34 cellular contexts compared by ENCODE assay signal in the genomic region with DNA sequence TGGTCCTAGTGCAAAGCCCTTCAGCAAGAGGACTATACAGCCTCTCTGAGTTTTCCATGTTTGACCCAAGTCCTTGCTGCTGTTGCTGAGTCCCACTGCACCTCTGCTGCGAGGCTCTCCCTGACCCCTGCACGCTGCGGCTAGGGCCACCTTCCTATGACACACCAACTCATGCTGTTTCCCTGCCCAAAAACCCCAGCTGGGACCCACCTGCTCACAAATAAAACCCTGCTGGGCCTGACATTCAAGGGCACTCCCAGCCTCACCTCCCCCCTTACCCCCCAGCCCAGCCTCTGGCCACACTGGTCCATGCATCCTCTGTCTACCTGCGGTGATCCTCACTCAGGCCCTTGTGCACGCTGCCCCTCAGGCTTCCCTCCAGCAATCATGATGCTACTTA. TPM values are rescaled to one million over a fixed set of nuclear protein-coding genes. Genes with fewer than 3 reads are reported as not detected.
"Had no signal": no experiment of that assay in that cellular context is flagged by ENCODE, and none has a peak within 500 bp of the region (broad histone marks: within the 10 kb centered on the region; RNA-seq: fewer than 3 reads in every experiment).

No MANE protein-coding gene starts in this region.

- H3K27ac ChIP-seq: epithelial cell of prostate, esophagus squamous epithelium, heart right ventricle, ovary, right lobe of liver, thyroid gland had no signal

- DNase-seq: activated CD4-positive, alpha-beta memory T cell treated with anti-CD3 and anti-CD28 coated beads for 36 hours; activated CD4-positive, alpha-beta T cell treated with anti-CD3 and anti-CD28 coated beads, Interleukin-2, amount 10 ng/mL, durations not matched to agents 24 days and 14 days; activated CD4-positive, CD25-positive, alpha-beta regulatory T cell treated with anti-CD3 and anti-CD28 coated beads, Interleukin-2, amount 50 U/mL, for 72 hours; activated CD8-positive, alpha-beta memory T cell treated with anti-CD3 and anti-CD28 coated beads, Interleukin-2, amount 50 U/mL, for 4 hours; activated gamma-delta T cell; activated naive CD4-positive, alpha-beta T cell treated with anti-CD3 and anti-CD28 coated beads, Interleukin-2, amount 50 U/mL, for 16 hours; activated T-cell treated with anti-CD3 and anti-CD28 coated beads, Interleukin-2, amount 50 U/mL, for 1 hour; amniotic stem cell; esophagus squamous epithelium; foreskin melanocyte; heart right ventricle; left ventricle myocardium superior; naive B cell; right lobe of liver; stimulated activated CD4-positive, alpha-beta T cell treated with anti-CD3 and anti-CD28 coated beads, Interleukin-12 subunit alpha, Interleukin-12 subunit beta, amount 100 ng/mL, for 4 hours; stimulated activated CD4-positive, alpha-beta T cell treated with anti-CD3 and anti-CD28 coated beads, Interleukin-4, amount 100 ng/mL, for 24 hours; T-helper 17 cell; T1000; thyroid gland had no signal

- H3K27ac Mint-ChIP-seq: activated CD4-positive, alpha-beta memory T cell treated with anti-CD3 and anti-CD28 coated beads for 36 hours; activated CD4-positive, alpha-beta T cell treated with anti-CD3 and anti-CD28 coated beads, Interleukin-2, amount 10 ng/mL, durations not matched to agents 24 days and 14 days; activated T-helper 1 cell treated with anti-CD3 and anti-CD28 coated beads, Interleukin-12 subunit alpha, Interleukin-12 subunit beta, Interleukin-2, Interleukin-4 antibody, amounts not matched to agents 30 ng/mL and 10 ng/mL and 1 ng/mL, durations not matched to agents 14 hours and 24 hours and 36 hours; progenitor cell of endocrine pancreas; stimulated activated naive CD8-positive, alpha-beta T cell treated with anti-CD3 and anti-CD28 coated beads, Interleukin-15, Interleukin-2, amounts not matched to agents 100 ng/mL and 50 ng/mL, for 24 hours; T-helper 17 cell had no signal

- ATAC-seq: heart right ventricle; left ventricle myocardium superior; right lobe of liver; SK-N-SH treated with all-trans-retinoic acid at 6 μM for 48 hours; stimulated activated effector memory CD8-positive, alpha-beta T cell treated with anti-CD3 and anti-CD28 coated beads, Interleukin-12 subunit alpha, Interleukin-12 subunit beta, amount 100 ng/mL, for 72 hours; T-helper 17 cell had no signal

- H3K27me3 Mint-ChIP-seq: activated CD4-positive, alpha-beta memory T cell treated with anti-CD3 and anti-CD28 coated beads for 36 hours; activated CD4-positive, alpha-beta T cell treated with anti-CD3 and anti-CD28 coated beads, Interleukin-2, amount 10 ng/mL, durations not matched to agents 24 days and 14 days; naive B cell; progenitor cell of endocrine pancreas; stimulated activated naive CD8-positive, alpha-beta T cell treated with anti-CD3 and anti-CD28 coated beads, Interleukin-15, Interleukin-2, amounts not matched to agents 100 ng/mL and 50 ng/mL, for 24 hours; T-helper 17 cell had no signal

- H3K4me3 Mint-ChIP-seq: activated CD4-positive, alpha-beta memory T cell treated with anti-CD3 and anti-CD28 coated beads for 36 hours; activated CD4-positive, alpha-beta T cell treated with anti-CD3 and anti-CD28 coated beads, Interleukin-2, amount 10 ng/mL, durations not matched to agents 24 days and 14 days; activated T-helper 1 cell treated with anti-CD3 and anti-CD28 coated beads, Interleukin-12 subunit alpha, Interleukin-12 subunit beta, Interleukin-2, Interleukin-4 antibody, amounts not matched to agents 30 ng/mL and 10 ng/mL and 1 ng/mL, durations not matched to agents 14 hours and 24 hours and 36 hours; stimulated activated effector memory CD8-positive, alpha-beta T cell treated with anti-CD3 and anti-CD28 coated beads, Interleukin-12 subunit alpha, Interleukin-12 subunit beta, amount 100 ng/mL, for 72 hours; stimulated activated naive CD8-positive, alpha-beta T cell treated with anti-CD3 and anti-CD28 coated beads, Interleukin-15, Interleukin-2, amounts not matched to agents 100 ng/mL and 50 ng/mL, for 24 hours; T-helper 17 cell had no signal

- H3K9me3 Mint-ChIP-seq: activated CD4-positive, alpha-beta memory T cell treated with anti-CD3 and anti-CD28 coated beads for 36 hours; activated CD4-positive, alpha-beta T cell treated with anti-CD3 and anti-CD28 coated beads, Interleukin-2, amount 10 ng/mL, durations not matched to agents 24 days and 14 days; activated T-helper 1 cell treated with anti-CD3 and anti-CD28 coated beads, Interleukin-12 subunit alpha, Interleukin-12 subunit beta, Interleukin-2, Interleukin-4 antibody, amounts not matched to agents 30 ng/mL and 10 ng/mL and 1 ng/mL, durations not matched to agents 14 hours and 24 hours and 36 hours; naive B cell; stimulated activated effector memory CD8-positive, alpha-beta T cell treated with anti-CD3 and anti-CD28 coated beads, Interleukin-12 subunit alpha, Interleukin-12 subunit beta, amount 100 ng/mL, for 72 hours; stimulated activated naive CD8-positive, alpha-beta T cell treated with anti-CD3 and anti-CD28 coated beads, Interleukin-15, Interleukin-2, amounts not matched to agents 100 ng/mL and 50 ng/mL, for 24 hours had no signal

- H3K4me1 ChIP-seq: right lobe of liver, thyroid gland had no signal

- H3K4me1 Mint-ChIP-seq: activated CD4-positive, alpha-beta T cell treated with anti-CD3 and anti-CD28 coated beads, Interleukin-2, amount 10 ng/mL, durations not matched to agents 24 days and 14 days; stimulated activated effector memory CD8-positive, alpha-beta T cell treated with anti-CD3 and anti-CD28 coated beads, Interleukin-12 subunit alpha, Interleukin-12 subunit beta, amount 100 ng/mL, for 72 hours had no signal

- H3K27me3 ChIP-seq: heart right ventricle, ovary, right lobe of liver, thyroid gland had no signal

- H3K36me3 ChIP-seq: ovary had no signal

- H3K4me3 ChIP-seq: coronary artery, esophagus squamous epithelium, heart right ventricle, ovary, right lobe of liver, thyroid gland had no signal

- H3K9me3 ChIP-seq: esophagus squamous epithelium, heart right ventricle, ovary, right lobe of liver, thyroid gland had no signal

RNA-seq across cellular contexts. Expression of gene ASCL5, which starts 12.3 kb away (rescaled TPM):
- total RNA-seq: activated CD4-positive, alpha-beta memory T cell treated with anti-CD3 and anti-CD28 coated beads for 36 hours; activated CD4-positive, alpha-beta T cell treated with anti-CD3 and anti-CD28 coated beads, Interleukin-2, amount 10 ng/mL, durations not matched to agents 24 days and 14 days; activated CD8-positive, alpha-beta memory T cell treated with anti-CD3 and anti-CD28 coated beads for 36 hours; activated T-helper 1 cell treated with anti-CD3 and anti-CD28 coated beads, Interleukin-12 subunit alpha, Interleukin-12 subunit beta, Interleukin-2, Interleukin-4 antibody, amounts not matched to agents 30 ng/mL and 10 ng/mL and 1 ng/mL, durations not matched to agents 14 hours and 24 hours and 36 hours; esophagus squamous epithelium; glomerular endothelial cell; heart right ventricle; left ventricle myocardium superior; lung microvascular endothelial cell; ovary; renal cortical epithelial cell; right lobe of liver; skeletal muscle tissue; thyroid gland; ureter had no signal

RNA-seq across cellular contexts. Expression of gene CACNA1S, which starts 27.1 kb away (rescaled TPM):
- total RNA-seq: activated CD4-positive, alpha-beta memory T cell treated with anti-CD3 and anti-CD28 coated beads for 36 hours; activated CD4-positive, alpha-beta T cell treated with anti-CD3 and anti-CD28 coated beads, Interleukin-2, amount 10 ng/mL, durations not matched to agents 24 days and 14 days; activated CD8-positive, alpha-beta memory T cell treated with anti-CD3 and anti-CD28 coated beads for 36 hours; activated T-helper 1 cell treated with anti-CD3 and anti-CD28 coated beads, Interleukin-12 subunit alpha, Interleukin-12 subunit beta, Interleukin-2, Interleukin-4 antibody, amounts not matched to agents 30 ng/mL and 10 ng/mL and 1 ng/mL, durations not matched to agents 14 hours and 24 hours and 36 hours; bronchial epithelial cell; esophagus squamous epithelium; glomerular endothelial cell; left ventricle myocardium superior; lung microvascular endothelial cell; renal cortical epithelial cell; T-helper 17 cell; thyroid gland; ureter had no signal

RNA-seq across cellular contexts. Expression of gene IGFN1, which starts 51.3 kb away (rescaled TPM):
- total RNA-seq: activated CD4-positive, alpha-beta memory T cell treated with anti-CD3 and anti-CD28 coated beads for 36 hours; activated CD4-positive, alpha-beta T cell treated with anti-CD3 and anti-CD28 coated beads, Interleukin-2, amount 10 ng/mL, durations not matched to agents 24 days and 14 days; activated CD8-positive, alpha-beta memory T cell treated with anti-CD3 and anti-CD28 coated beads for 36 hours; activated T-helper 1 cell treated with anti-CD3 and anti-CD28 coated beads, Interleukin-12 subunit alpha, Interleukin-12 subunit beta, Interleukin-2, Interleukin-4 antibody, amounts not matched to agents 30 ng/mL and 10 ng/mL and 1 ng/mL, durations not matched to agents 14 hours and 24 hours and 36 hours; esophagus squamous epithelium; glomerular endothelial cell; left ventricle myocardium superior; lung microvascular endothelial cell; T-helper 17 cell had no signal
